8 cellular contexts compared by ENCODE assay signal in genomic region chr11:723120-723883, GRCh38. TPM values are rescaled to one million over a fixed set of nuclear protein-coding genes. Genes with fewer than 3 reads are reported as not detected.
DNase-seq lines count a peak whose midpoint lies in the region; ATAC-seq and TF ChIP-seq lines count a peak whose summit lies in the region.

No MANE protein-coding gene starts in this region.

- peaks cover 21% of the 10 kb centered on the region for H3K27me3 Mint-ChIP-seq in activated CD8-positive, alpha-beta memory T cell treated with anti-CD3 and anti-CD28 coated beads, Interleukin-2, amount 10 ng/mL, durations not matched to agents 7 days and 5 days

- no peaks in the 10 kb centered on the region for H3K27me3 ChIP-seq in prostate gland (replicated peaks; ENCODE audit: insufficient read depth)

- no peak overlapping the region for H3K4me3 ChIP-seq in fibroblast of mammary gland (ENCODE audit: control insufficient read depth, low read depth, low read length)
- H3K4me3 ChIP-seq in prostate gland: no peak overlapping the region

- H3K9me3 ChIP-seq in prostate gland: no peaks in the 10 kb centered on the region

- H3K27ac ChIP-seq in prostate gland: no peak overlapping the region

- TF ChIP-seq POLR2A in prostate gland (IDR thresholded peaks at IDR 0.05): no peak

- intact Hi-C loops in prostate gland (cut with DNase I): loop anchor here (2.0 kb wide), 1 partner anchor 167 kb away; no protein-coding TSS in a partner anchor

- peak; percentile 15 for ATAC-seq in activated CD8-positive, alpha-beta memory T cell treated with anti-CD3 and anti-CD28 coated beads, Interleukin-2, amount 10 ng/mL, durations not matched to agents 7 days and 5 days
- ATAC-seq in GM21723 (IDR thresholded peaks at IDR 0.05; ENCODE audit: unreplicated experiment): no peak

- no peaks in the 10 kb centered on the region for H3K9me3 Mint-ChIP-seq in activated CD8-positive, alpha-beta memory T cell treated with anti-CD3 and anti-CD28 coated beads, Interleukin-2, amount 10 ng/mL, durations not matched to agents 7 days and 5 days (ENCODE audit: low read depth)

- H3K27ac Mint-ChIP-seq in activated CD8-positive, alpha-beta memory T cell treated with anti-CD3 and anti-CD28 coated beads, Interleukin-2, amount 10 ng/mL, durations not matched to agents 7 days and 5 days: peak overlapping the region; percentile 46

- H3K36me3 Mint-ChIP-seq in activated CD8-positive, alpha-beta memory T cell treated with anti-CD3 and anti-CD28 coated beads, Interleukin-2, amount 10 ng/mL, durations not matched to agents 7 days and 5 days: no peaks in the 10 kb centered on the region

- CTCF ChIA-PET in activated CD8-positive, alpha-beta memory T cell treated with anti-CD3 and anti-CD28 coated beads, Interleukin-2, amount 10 ng/mL, durations not matched to agents 7 days and 5 days (lab: Charles Lee): interaction anchor here (0.6 to 10.1 kb wide), 19 partner anchors 11 to 472 kb away, joined by 3 to 150 read pairs (median 5); partner anchors contain the start of genes DEAF1, HRAS, IRF7 and TALDO1

- peaks cover 13% of the 10 kb centered on the region for H3K4me1 ChIP-seq in prostate gland (replicated peaks)

- H3K36me3 ChIP-seq in prostate gland: no peaks in the 10 kb centered on the region

- WGBS in prostate gland: 45% methylated on average over 8 of the region's 8 CpGs

- H3K4me1 Mint-ChIP-seq in activated CD8-positive, alpha-beta memory T cell treated with anti-CD3 and anti-CD28 coated beads, Interleukin-2, amount 10 ng/mL, durations not matched to agents 7 days and 5 days: peaks cover 25% of the 10 kb centered on the region

- DNase-seq in activated gamma-delta T cell treated with Interleukin-2 at 50 U/mL for 16 hours (peak; percentile 54), activated gamma-delta T cell (lab: John Stamatoyannopoulos, UW) (no peak), NCI-H1694 treated with DMSO at 0.1 percent for 48 hours (lab: John Stamatoyannopoulos, UW) (peak; percentile 46), fibroblast of mammary gland (ENCODE audit: low read depth) (peak; percentile 62), prostate gland (ENCODE audit: low spot score) (no peak), T1000 (lab: John Stamatoyannopoulos, UW) (no peak)
- DNase-seq in activated CD8-positive, alpha-beta memory T cell treated with anti-CD3 and anti-CD28 coated beads, Interleukin-2, amount 10 ng/mL, durations not matched to agents 7 days and 5 days: peak; percentile 74

- TF ChIP-seq CTCF in fibroblast of mammary gland (conservative IDR thresholded peaks at IDR 0.05; ENCODE audit: control insufficient read depth, insufficient read depth, low read depth, low read length) (peak; percentile 60), prostate gland (IDR thresholded peaks at IDR 0.05) (peak; percentile 31 to 78 (median 72))

- H3K4me3 Mint-ChIP-seq in activated CD8-positive, alpha-beta memory T cell treated with anti-CD3 and anti-CD28 coated beads, Interleukin-2, amount 10 ng/mL, durations not matched to agents 7 days and 5 days: peak overlapping the region; percentile 58

RNA-seq across cellular contexts. Expression of gene EPS8L2, which starts 17.3 kb away (rescaled TPM):
- 10 to 100 TPM; 17.4 to 20.2 TPM for total RNA-seq in activated CD8-positive, alpha-beta memory T cell treated with anti-CD3 and anti-CD28 coated beads, Interleukin-2, amount 10 ng/mL, durations not matched to agents 7 days and 5 days
- total RNA-seq in prostate gland: 100 to 1,000 TPM in 1 of 2 donors, 10 to 100 TPM in 1; 92.1 to 114 TPM

RNA-seq across cellular contexts. Expression of gene TALDO1, which starts 24.0 kb away (rescaled TPM):
- 100 to 1,000 TPM; 249 to 293 TPM for total RNA-seq in activated CD8-positive, alpha-beta memory T cell treated with anti-CD3 and anti-CD28 coated beads, Interleukin-2, amount 10 ng/mL, durations not matched to agents 7 days and 5 days
- total RNA-seq in prostate gland: 100 to 1,000 TPM; 124 to 285 TPM

RNA-seq across cellular contexts. Expression of gene TMEM80, which starts 27.7 kb away (rescaled TPM):
- 10 to 100 TPM; 23.5 to 26.0 TPM for total RNA-seq in activated CD8-positive, alpha-beta memory T cell treated with anti-CD3 and anti-CD28 coated beads, Interleukin-2, amount 10 ng/mL, durations not matched to agents 7 days and 5 days
- 10 to 100 TPM; 66.0 to 70.9 TPM for total RNA-seq in prostate gland

RNA-seq across cellular contexts. Expression of gene DEAF1, which starts 28.3 kb away (rescaled TPM):
- 10 to 100 TPM; 39.0 to 40.1 TPM for total RNA-seq in activated CD8-positive, alpha-beta memory T cell treated with anti-CD3 and anti-CD28 coated beads, Interleukin-2, amount 10 ng/mL, durations not matched to agents 7 days and 5 days
- total RNA-seq in prostate gland: 100 to 1,000 TPM in 1 of 2 donors, 10 to 100 TPM in 1; 53.5 to 102 TPM

RNA-seq across cellular contexts. Expression of gene GATD1, which starts 54.0 kb away (rescaled TPM):
- total RNA-seq in activated CD8-positive, alpha-beta memory T cell treated with anti-CD3 and anti-CD28 coated beads, Interleukin-2, amount 10 ng/mL, durations not matched to agents 7 days and 5 days: 10 to 100 TPM; 62.4 to 79.4 TPM
- 10 to 100 TPM; 29.9 to 72.3 TPM for total RNA-seq in prostate gland

Comparison
In these comparisons a context has a peak if more than half of its experiments do, and no peak if none do; other contexts are left out.
1. DNase-seq: peak in activated gamma-delta T cell treated with Interleukin-2 at 50 U/mL for 16 hours (single experiment), NCI-H1694 treated with DMSO at 0.1 percent for 48 hours (single experiment), activated CD8-positive, alpha-beta memory T cell treated with anti-CD3 and anti-CD28 coated beads, Interleukin-2, amount 10 ng/mL, durations not matched to agents 7 days and 5 days (single experiment) and fibroblast of mammary gland (single experiment); none in activated gamma-delta T cell (single experiment), prostate gland (single experiment) and T1000 (single experiment).
2. RNA of gene EPS8L2, which starts 17.3 kb away (total RNA-seq): 92.1 to 114 TPM in prostate gland; 17.4 to 20.2 TPM in activated CD8-positive, alpha-beta memory T cell treated with anti-CD3 and anti-CD28 coated beads, Interleukin-2, amount 10 ng/mL, durations not matched to agents 7 days and 5 days; every median in the first group is over 4 times any median in the second.